Comparison of ENCODE assay signal across 7 cellular contexts in genomic region chr3:89649431-89649830, GRCh38.
"Had no signal": no experiment of that assay in that cellular context is flagged by ENCODE, and none has a peak within 500 bp of the region (broad histone marks: within the 10 kb centered on the region; RNA-seq: fewer than 3 reads in every experiment).

No MANE protein-coding gene starts in this region.

- H3K9ac ChIP-seq: GM23248 had no signal

- H2AFZ ChIP-seq: GM23248 had no signal

- H3K4me3 ChIP-seq: GM23248, K562 had no signal

- DNase-seq: GM23248, GOT3, H9, HCEC 1CT, IMR-90 had no signal

- ATAC-seq: K562 had no signal

- H3K27ac ChIP-seq: GM23248, HL-60 had no signal
